Comparison of ENCODE assay signal across 15 cellular contexts in the genomic region with DNA sequence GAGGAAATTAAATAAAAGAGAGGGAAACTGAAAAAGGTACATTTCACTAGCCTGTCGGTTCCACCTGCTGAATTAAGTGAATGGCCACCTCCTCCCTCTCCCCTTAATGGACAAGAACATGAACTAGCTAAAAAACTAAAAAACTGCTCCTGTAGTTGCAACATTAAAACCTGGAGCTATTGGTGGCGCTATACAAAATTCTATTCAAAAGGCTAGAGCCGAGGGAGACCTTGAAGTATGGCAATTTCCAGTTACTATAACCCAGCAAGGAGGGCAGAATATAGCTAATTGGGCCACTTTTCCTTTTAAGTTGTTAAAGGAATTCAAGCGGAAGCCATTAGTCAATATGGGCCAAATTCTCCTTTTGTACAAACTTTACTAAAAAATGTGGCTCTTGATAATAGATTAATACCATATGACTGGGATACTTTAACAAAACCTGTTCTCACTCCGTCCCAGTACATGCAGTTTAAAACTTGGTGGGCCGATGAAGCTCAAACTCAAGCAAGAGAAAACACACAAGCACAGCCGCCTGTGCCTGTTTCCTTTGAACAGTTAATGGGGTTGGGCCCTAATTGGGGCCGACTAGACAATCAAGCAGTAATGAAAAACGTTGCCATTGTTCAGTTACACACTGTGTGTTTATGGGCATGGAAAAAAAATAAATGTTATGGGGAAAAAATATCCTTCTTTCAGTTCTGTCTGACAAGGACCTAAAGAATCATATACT. TPM values are rescaled to one million over a fixed set of nuclear protein-coding genes. Genes with fewer than 3 reads are reported as not detected.
DNase-seq lines count a peak whose midpoint lies in the region; ATAC-seq and TF ChIP-seq lines count a peak whose summit lies in the region.
"Had no signal": no experiment of that assay in that cellular context is flagged by ENCODE, and none has a peak within 500 bp of the region (broad histone marks: within the 10 kb centered on the region; RNA-seq: fewer than 3 reads in every experiment).

No MANE protein-coding gene starts in this region.

- 76 to 85% methylated on average over 6 to 9 of the region's 9 CpGs for WGBS in endodermal cell (ENCODE audit: insufficient coverage in 1 of 2, insufficient read length in 1 of 2), 2 experiments

- H3K9me2 ChIP-seq in OCI-LY7 (ENCODE audit: insufficient read depth, low read length), result no peaks in the 10 kb centered on the region

- H3K4me3 Mint-ChIP-seq in endodermal cell (no peak overlapping the region), osteocyte (ENCODE audit: unreplicated experiment) (no peak overlapping the region)
- no peak overlapping the region for H3K4me3 Mint-ChIP-seq in activated CD8-positive, alpha-beta T cell treated with anti-CD3 and anti-CD28 coated beads, Interleukin-2, amount 10 ng/mL, durations not matched to agents 7 days and 5 days
- H3K4me3 Mint-ChIP-seq: activated CD8-positive, alpha-beta memory T cell treated with anti-CD3 and anti-CD28 coated beads, Interleukin-2, amount 10 ng/mL, durations not matched to agents 7 days and 5 days; activated naive CD4-positive, alpha-beta T cell treated with anti-CD3 and anti-CD28 coated beads for 36 hours had no signal

- ATAC-seq in GM18867 (IDR thresholded peaks at IDR 0.05; ENCODE audit: unreplicated experiment), result no peak
- ATAC-seq in HG03135 (IDR thresholded peaks at IDR 0.05; ENCODE audit: unreplicated experiment), result no peak
- no peak for ATAC-seq in activated CD8-positive, alpha-beta T cell treated with anti-CD3 and anti-CD28 coated beads, Interleukin-2, amount 10 ng/mL, durations not matched to agents 7 days and 5 days
- ATAC-seq: activated CD8-positive, alpha-beta memory T cell treated with anti-CD3 and anti-CD28 coated beads, Interleukin-2, amount 10 ng/mL, durations not matched to agents 7 days and 5 days; Panc1; stimulated activated naive CD8-positive, alpha-beta T cell treated with anti-CD3 and anti-CD28 coated beads, Interleukin-15, Interleukin-2, amounts not matched to agents 100 U/mL and 50 U/mL, for 24 hours had no signal

- H2AFZ ChIP-seq in OCI-LY7 (ENCODE audit: low read length), result no peak overlapping the region

- H3K27me3 Mint-ChIP-seq in endodermal cell (ENCODE audit: insufficient read depth) (peaks cover 24% of the 10 kb centered on the region), osteocyte (ENCODE audit: unreplicated experiment) (no peaks in the 10 kb centered on the region)
- peaks cover 31% of the 10 kb centered on the region for H3K27me3 Mint-ChIP-seq in activated CD8-positive, alpha-beta T cell treated with anti-CD3 and anti-CD28 coated beads, Interleukin-2, amount 10 ng/mL, durations not matched to agents 7 days and 5 days (ENCODE audit: low read depth)

- no peaks in the 10 kb centered on the region for H3K36me3 ChIP-seq in OCI-LY7 (ENCODE audit: insufficient read depth, low read length)
- no peaks in the 10 kb centered on the region for H3K36me3 ChIP-seq in endodermal cell (ENCODE audit: control insufficient read depth, insufficient read depth, low read length)
- no peaks in the 10 kb centered on the region for H3K36me3 ChIP-seq in tibial artery
- H3K36me3 ChIP-seq: MG63 had no signal

- no peaks in the 10 kb centered on the region for H3K27me3 ChIP-seq in endodermal cell (ENCODE audit: control insufficient read depth, insufficient read depth, low read length, poor library complexity, severe bottlenecking)
- H3K27me3 ChIP-seq in tibial artery, result no peaks in the 10 kb centered on the region
- H3K27me3 ChIP-seq: MG63 had no signal

- BruUV-seq in OCI-LY7 (replicated peaks; lab: Mats Ljungman, UMichigan), result no TSS peak

- H4K20me1 ChIP-seq in OCI-LY7 (ENCODE audit: insufficient read depth, low read length), result no peaks in the 10 kb centered on the region

- POLR2A ChIA-PET in OCI-LY7 (lab: Charles Lee), result interaction anchor here (0.6 to 1.0 kb wide), 2 partner anchors 16 to 915 kb away, joined by 3 read pairs; no protein-coding TSS in a partner anchor
- POLR2A ChIA-PET in activated CD8-positive, alpha-beta T cell treated with anti-CD3 and anti-CD28 coated beads, Interleukin-2, amount 10 ng/mL, durations not matched to agents 7 days and 5 days (lab: Charles Lee), result no interaction called here

- H3K36me3 Mint-ChIP-seq in endodermal cell (ENCODE audit: low read depth) (peaks cover 9% of the 10 kb centered on the region), osteocyte (ENCODE audit: unreplicated experiment) (peaks cover 4% of the 10 kb centered on the region)
- H3K36me3 Mint-ChIP-seq in activated CD8-positive, alpha-beta T cell treated with anti-CD3 and anti-CD28 coated beads, Interleukin-2, amount 10 ng/mL, durations not matched to agents 7 days and 5 days (ENCODE audit: low read depth), result no peaks in the 10 kb centered on the region
- H3K36me3 Mint-ChIP-seq: activated CD8-positive, alpha-beta memory T cell treated with anti-CD3 and anti-CD28 coated beads, Interleukin-2, amount 10 ng/mL, durations not matched to agents 7 days and 5 days had no signal

- no peak overlapping the region for H3K4me3 ChIP-seq in OCI-LY7 (ENCODE audit: low read depth, low read length, poor library complexity, severe bottlenecking)
- H3K4me3 ChIP-seq in endodermal cell (ENCODE audit: low read length), result no peak overlapping the region
- H3K4me3 ChIP-seq in tibial artery, result no peak overlapping the region
- H3K4me3 ChIP-seq: MG63 had no signal

- no peaks in the 10 kb centered on the region for H3K4me1 Mint-ChIP-seq in endodermal cell
- peaks cover 4% of the 10 kb centered on the region for H3K4me1 Mint-ChIP-seq in osteocyte (ENCODE audit: unreplicated experiment)
- H3K4me1 Mint-ChIP-seq in activated CD8-positive, alpha-beta T cell treated with anti-CD3 and anti-CD28 coated beads, Interleukin-2, amount 10 ng/mL, durations not matched to agents 7 days and 5 days (ENCODE audit: low read depth), result no peaks in the 10 kb centered on the region
- H3K4me1 Mint-ChIP-seq: activated CD8-positive, alpha-beta memory T cell treated with anti-CD3 and anti-CD28 coated beads, Interleukin-2, amount 10 ng/mL, durations not matched to agents 7 days and 5 days had no signal

- H3K4me2 ChIP-seq in OCI-LY7 (ENCODE audit: low read length), result no peak overlapping the region

- peak; percentile 12 for DNase-seq in DMS 273 treated with DMSO at 0.1 percent for 48 hours (lab: John Stamatoyannopoulos, UW)
- no peak for DNase-seq in OCI-LY7 (ENCODE audit: low spot score)
- no peak for DNase-seq in endodermal cell
- DNase-seq in osteocyte (ENCODE audit: extremely low spot score, unreplicated experiment), result no peak
- DNase-seq in activated CD8-positive, alpha-beta T cell treated with anti-CD3 and anti-CD28 coated beads, Interleukin-2, amount 10 ng/mL, durations not matched to agents 7 days and 5 days, result no peak
- DNase-seq in tibial artery, result no peak
- DNase-seq: activated CD8-positive, alpha-beta memory T cell treated with anti-CD3 and anti-CD28 coated beads, Interleukin-2, amount 10 ng/mL, durations not matched to agents 7 days and 5 days; activated naive CD4-positive, alpha-beta T cell treated with anti-CD3 and anti-CD28 coated beads for 36 hours; MG63; NCI-H1930; NCI-H524; stimulated activated naive CD8-positive, alpha-beta T cell treated with anti-CD3 and anti-CD28 coated beads, Interleukin-15, Interleukin-2, amounts not matched to agents 100 U/mL and 50 U/mL, for 24 hours had no signal

- H3K9me3 ChIP-seq in OCI-LY7 (ENCODE audit: low read length) (peaks cover 7% of the 10 kb centered on the region; the same call in 1 of the 2 replicates), endodermal cell (ENCODE audit: control insufficient read depth, low read length) (peaks cover 13% of the 10 kb centered on the region), tibial artery (no peaks in the 10 kb centered on the region)

- H3K27ac ChIP-seq in OCI-LY7 (ENCODE audit: low read depth, low read length, poor library complexity, severe bottlenecking) (no peak overlapping the region), endodermal cell (ENCODE audit: low read depth, low read length) (no peak overlapping the region), tibial artery (no peak overlapping the region)

- H3K9ac ChIP-seq in endodermal cell (ENCODE audit: extremely low read depth, low read length, poor library complexity, severe bottlenecking), result no peak overlapping the region

- intact Hi-C loops in OCI-LY7 (cut with micrococcal nuclease; ENCODE audit: unreplicated experiment) (loop anchor here (2.0 kb wide), 1 partner anchor 383 kb away; no protein-coding TSS in a partner anchor), tibial artery (cut with DNase I; ENCODE audit: low total_unique reads) (loop anchor here (5.0 kb wide), 1 partner anchor 380 kb away; no protein-coding TSS in a partner anchor)

- H3K4me1 ChIP-seq in OCI-LY7 (ENCODE audit: insufficient read depth, low read length, poor library complexity, severe bottlenecking) (no peaks in the 10 kb centered on the region), endodermal cell (ENCODE audit: control insufficient read depth, insufficient read depth, low read length) (no peaks in the 10 kb centered on the region), tibial artery (peaks cover 0 to 2% (median 1%) of the 10 kb centered on the region in 4 donors)

- TF ChIP-seq CTCF in OCI-LY7 (conservative IDR thresholded peaks at IDR 0.05; ENCODE audit: low read length) (peak; percentile 32; the same call in 1 of the 2 replicates), endodermal cell (conservative IDR thresholded peaks at IDR 0.05) (peak; percentile 45), osteocyte (IDR thresholded peaks at IDR 0.05) (peak; percentile 19), tibial artery (IDR thresholded peaks at IDR 0.05) (no peak)

- no peaks in the 10 kb centered on the region for H3K79me2 ChIP-seq in OCI-LY7 (ENCODE audit: insufficient read depth, low read depth, low read length)

- CTCF ChIA-PET in OCI-LY7 (lab: Charles Lee; ENCODE audit: unreplicated experiment), result no interaction called here
- CTCF ChIA-PET in activated CD8-positive, alpha-beta T cell treated with anti-CD3 and anti-CD28 coated beads, Interleukin-2, amount 10 ng/mL, durations not matched to agents 7 days and 5 days (lab: Charles Lee), result interaction anchor here (0.8 to 5.0 kb wide), 4 partner anchors 10 to 380 kb away, joined by 3 to 21 read pairs (median 6); no protein-coding TSS in a partner anchor

- H3K27ac Mint-ChIP-seq in endodermal cell (no peak overlapping the region), osteocyte (ENCODE audit: unreplicated experiment) (no peak overlapping the region)
- H3K27ac Mint-ChIP-seq in activated CD8-positive, alpha-beta T cell treated with anti-CD3 and anti-CD28 coated beads, Interleukin-2, amount 10 ng/mL, durations not matched to agents 7 days and 5 days, result no peak overlapping the region
- H3K27ac Mint-ChIP-seq: activated CD8-positive, alpha-beta memory T cell treated with anti-CD3 and anti-CD28 coated beads, Interleukin-2, amount 10 ng/mL, durations not matched to agents 7 days and 5 days; activated naive CD4-positive, alpha-beta T cell treated with anti-CD3 and anti-CD28 coated beads for 36 hours had no signal

- H3K9me3 Mint-ChIP-seq in endodermal cell (peaks cover 11% of the 10 kb centered on the region), osteocyte (ENCODE audit: unreplicated experiment) (peaks cover 9% of the 10 kb centered on the region)
- H3K9me3 Mint-ChIP-seq in activated CD8-positive, alpha-beta T cell treated with anti-CD3 and anti-CD28 coated beads, Interleukin-2, amount 10 ng/mL, durations not matched to agents 7 days and 5 days (ENCODE audit: insufficient read depth), result peaks cover 7% of the 10 kb centered on the region

RNA-seq across cellular contexts. Expression of gene CHST3, which starts 6.5 kb away (rescaled TPM):
- not detected in 2 replicates for total RNA-seq in OCI-LY7 (2014; rRNA removed; shearing (Covaris generic))
- total RNA-seq in OCI-LY7 (2022), result not detected in 2 replicates
- total RNA-seq in endodermal cell, result 10 to 100 TPM; 12.9 to 40.8 TPM
- polyA plus RNA-seq in endodermal cell (2013, experiment 1 of 2), result 12.8 TPM
- 11.8 TPM for polyA plus RNA-seq in endodermal cell (2013, experiment 2 of 2)
- 35.0 and 40.9 TPM in 2 replicates for total RNA-seq in osteocyte
- not detected for total RNA-seq in activated CD8-positive, alpha-beta T cell treated with anti-CD3 and anti-CD28 coated beads, Interleukin-2, amount 10 ng/mL, durations not matched to agents 7 days and 5 days

Comparison
In these comparisons a context has a peak if more than half of its experiments do, and no peak if none do; other contexts are left out.
1. CTCF ChIP-seq: peak in OCI-LY7 (single experiment), endodermal cell (single experiment) and osteocyte (single experiment); none in tibial artery (0 of 2).
2. RNA of gene CHST3, which starts 6.5 kb away (total RNA-seq): 12.9 to 40.8 TPM in endodermal cell and 35.0 to 40.9 TPM in osteocyte; not detected in OCI-LY7 and not detected in activated CD8-positive, alpha-beta T cell treated with anti-CD3 and anti-CD28 coated beads, Interleukin-2, amount 10 ng/mL, durations not matched to agents 7 days and 5 days; every median in the first group is over 10 times any median in the second.